ENCODE assay signal across 1 cellular context in the genomic region with DNA sequence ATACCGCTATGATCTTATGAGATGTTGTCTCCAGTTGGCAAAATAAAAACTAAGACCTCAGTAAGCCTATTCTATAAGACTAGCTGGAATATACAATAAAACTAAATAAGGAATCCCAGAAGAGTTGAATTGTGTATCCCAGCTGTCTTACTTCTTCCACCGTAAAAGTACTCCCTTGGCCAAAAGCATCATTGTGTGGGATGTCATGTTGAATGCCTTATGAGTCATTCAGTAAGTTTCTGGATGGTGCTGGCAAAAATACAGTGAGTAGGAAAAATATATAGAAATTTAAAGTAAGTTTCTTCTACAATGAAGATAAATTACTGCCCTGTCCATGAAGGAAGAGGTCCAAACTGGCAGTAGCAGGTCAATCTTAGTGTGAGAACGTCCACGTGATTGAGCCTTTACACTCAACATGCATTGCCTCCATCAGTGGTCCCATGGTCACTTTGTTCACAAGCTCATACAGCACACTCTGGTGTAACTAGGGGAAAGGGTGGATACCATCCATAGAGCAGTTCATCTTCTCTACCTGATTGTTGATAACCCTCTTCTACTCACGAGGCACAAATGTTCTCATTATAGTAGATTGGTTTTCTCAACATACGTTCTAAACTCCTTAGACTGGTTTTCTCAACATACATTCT.
TF ChIP-seq lines count a peak whose summit lies in the region.

No MANE protein-coding gene starts in this region.

TF ChIP-seq in WTC11, 78 proteins besides CTCF, POLR2A, EP300 and RAD21 (continued from another document):
- TF ChIP-seq, protein P1, sequence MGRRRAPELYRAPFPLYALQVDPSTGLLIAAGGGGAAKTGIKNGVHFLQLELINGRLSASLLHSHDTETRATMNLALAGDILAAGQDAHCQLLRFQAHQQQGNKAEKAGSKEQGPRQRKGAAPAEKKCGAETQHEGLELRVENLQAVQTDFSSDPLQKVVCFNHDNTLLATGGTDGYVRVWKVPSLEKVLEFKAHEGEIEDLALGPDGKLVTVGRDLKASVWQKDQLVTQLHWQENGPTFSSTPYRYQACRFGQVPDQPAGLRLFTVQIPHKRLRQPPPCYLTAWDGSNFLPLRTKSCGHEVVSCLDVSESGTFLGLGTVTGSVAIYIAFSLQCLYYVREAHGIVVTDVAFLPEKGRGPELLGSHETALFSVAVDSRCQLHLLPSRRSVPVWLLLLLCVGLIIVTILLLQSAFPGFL (CRISPR knock-in tag; IDR thresholded peaks at IDR 0.05; ENCODE audit: borderline replicate concordance), result no peak
- no peak for TF ChIP-seq SMAD3 (CRISPR knock-in tag; IDR thresholded peaks at IDR 0.05; ENCODE audit: borderline replicate concordance)
- TF ChIP-seq, protein P2, sequence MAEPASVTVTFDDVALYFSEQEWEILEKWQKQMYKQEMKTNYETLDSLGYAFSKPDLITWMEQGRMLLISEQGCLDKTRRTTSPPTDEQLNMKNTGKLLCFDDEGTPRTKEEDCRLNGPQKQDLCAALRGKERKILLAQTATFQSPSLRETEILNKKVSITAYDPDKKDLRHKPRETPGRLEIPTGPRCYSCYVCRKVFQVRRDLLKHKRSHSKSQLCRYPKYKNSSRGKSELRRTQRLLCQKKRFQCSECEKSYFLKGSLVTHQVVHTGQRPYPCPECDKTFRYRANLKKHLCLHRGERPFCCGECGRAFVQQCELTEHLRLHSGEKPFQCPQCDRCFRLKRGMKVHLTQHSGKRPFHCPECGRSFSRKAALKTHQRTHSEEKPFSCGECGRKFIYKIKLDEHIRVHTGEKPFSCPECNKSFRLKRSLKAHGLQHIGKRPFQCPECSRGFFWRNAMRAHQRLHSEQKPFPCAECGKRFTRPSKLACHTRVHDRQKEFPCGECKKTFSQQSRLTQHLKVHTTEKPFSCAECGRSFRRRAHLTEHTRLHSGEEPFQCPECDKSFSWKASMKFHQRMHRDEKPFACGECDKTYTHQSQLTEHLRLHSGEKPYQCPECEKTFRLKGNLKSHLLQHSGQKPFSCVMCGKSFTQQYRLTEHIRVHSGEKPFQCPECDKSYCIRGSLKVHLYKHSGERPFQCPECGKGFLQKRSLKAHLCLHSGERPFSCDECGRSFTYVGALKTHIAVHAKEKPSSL (CRISPR knock-in tag; conservative IDR thresholded peaks at IDR 0.05), result no peak
- no peak for TF ChIP-seq SP1 (CRISPR knock-in tag; conservative IDR thresholded peaks at IDR 0.05)
